Comparison of ENCODE assay signal across 1 cellular context in the genomic region with DNA sequence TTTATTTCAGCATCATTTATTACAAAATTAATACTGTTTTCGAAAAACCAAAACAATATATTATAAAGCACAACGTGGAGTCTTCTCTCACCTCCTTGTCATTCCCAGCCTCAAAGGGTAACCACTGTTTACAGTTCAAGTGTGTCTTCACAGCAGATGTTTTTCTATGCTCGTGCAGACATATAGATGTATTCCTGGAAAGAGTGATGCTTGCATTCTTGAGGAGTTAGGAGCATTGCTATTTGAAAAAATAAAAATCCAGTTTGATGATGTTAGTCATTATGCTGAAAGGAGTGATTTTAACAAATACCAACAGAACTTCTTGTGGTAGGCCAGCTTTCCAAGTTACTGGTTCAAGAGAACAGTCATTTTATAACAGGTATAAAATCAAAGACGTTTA.
TF ChIP-seq lines count a peak whose summit lies in the region.

No MANE protein-coding gene starts in this region.

TF ChIP-seq in GM23338, 12 proteins besides CTCF, POLR2A, EP300 and RAD21 (continued from another document):
- no peak for TF ChIP-seq ZNF462 (CRISPR knock-in tag; IDR thresholded peaks at IDR 0.05)
- no peak for TF ChIP-seq EZH2 (IDR thresholded peaks at IDR 0.05; ENCODE audit: low read depth, unreplicated experiment)
- TF ChIP-seq ZNF114 (CRISPR knock-in tag; IDR thresholded peaks at IDR 0.05): no peak
- no peak for TF ChIP-seq NANOG (IDR thresholded peaks at IDR 0.05; ENCODE audit: borderline replicate concordance)
TF ChIP-seq in GM23338: peak in this region for 0.
